ENCODE assay signal across 20 cellular contexts in genomic region chr18:76557026-76557575, GRCh38.
"Had no signal": no experiment of that assay in that cellular context is flagged by ENCODE, and none has a peak within 500 bp of the region (broad histone marks: within the 10 kb centered on the region; RNA-seq: fewer than 3 reads in every experiment).

No MANE protein-coding gene starts in this region.

- H3K27me3 ChIP-seq: heart left ventricle, neutrophil, right atrium auricular region had no signal

- H3K4me3 ChIP-seq: heart left ventricle, left ventricle myocardium inferior, right atrium auricular region, skin epidermis, tibial artery had no signal

- H3K9me3 Mint-ChIP-seq: activated naive CD4-positive, alpha-beta T cell treated with anti-CD3 and anti-CD28 coated beads, Interleukin-2, amount 10 ng/mL, durations not matched to agents 7 days and 5 days; activated T-helper 2 cell treated with anti-CD3 and anti-CD28 coated beads, Interferon-gamma antibody, Interleukin-2, Interleukin-4, amounts not matched to agents 10 μg/mL and 5 μg/mL and 100 μg/mL, durations not matched to agents 14 hours and 24 hours and 36 hours; immature natural killer cell; natural killer cell had no signal

- H3K4me3 Mint-ChIP-seq: activated naive CD4-positive, alpha-beta T cell treated with anti-CD3 and anti-CD28 coated beads, Interleukin-2, amount 10 ng/mL, durations not matched to agents 7 days and 5 days; immature natural killer cell; natural killer cell had no signal

- H3K4me1 ChIP-seq: left ventricle myocardium inferior, right atrium auricular region, tibial artery had no signal

- H3K9me3 ChIP-seq: heart left ventricle, left ventricle myocardium inferior, neutrophil, right atrium auricular region, tibial artery had no signal

- H3K27ac ChIP-seq: heart left ventricle, left ventricle myocardium inferior, neutrophil, right atrium auricular region, skin epidermis, tibial artery had no signal

- H3K36me3 ChIP-seq: heart left ventricle, left ventricle myocardium inferior, neutrophil, right atrium auricular region, tibial artery had no signal

- ATAC-seq: activated CD4-positive, CD25-positive, alpha-beta regulatory T cell treated with anti-CD3 and anti-CD28 coated beads, Interleukin-2, amount 50 U/mL, for 24 hours; esophagus mucosa; heart left ventricle; natural killer cell had no signal

- H3K36me3 Mint-ChIP-seq: activated naive CD4-positive, alpha-beta T cell treated with anti-CD3 and anti-CD28 coated beads, Interleukin-2, amount 10 ng/mL, durations not matched to agents 7 days and 5 days; immature natural killer cell; natural killer cell had no signal

- H3K4me1 Mint-ChIP-seq: activated naive CD4-positive, alpha-beta T cell treated with anti-CD3 and anti-CD28 coated beads, Interleukin-2, amount 10 ng/mL, durations not matched to agents 7 days and 5 days; immature natural killer cell; natural killer cell had no signal

- H3K27ac Mint-ChIP-seq: activated naive CD4-positive, alpha-beta T cell treated with anti-CD3 and anti-CD28 coated beads, Interleukin-2, amount 10 ng/mL, durations not matched to agents 7 days and 5 days; activated T-helper 2 cell treated with anti-CD3 and anti-CD28 coated beads, Interferon-gamma antibody, Interleukin-2, Interleukin-4, amounts not matched to agents 10 μg/mL and 5 μg/mL and 100 μg/mL, durations not matched to agents 14 hours and 24 hours and 36 hours; immature natural killer cell; natural killer cell had no signal

- FAIRE-seq: colon, urothelium cell line had no signal

- DNase-seq: activated naive CD4-positive, alpha-beta T cell treated with anti-CD3 and anti-CD28 coated beads, Interleukin-2, amount 10 ng/mL, durations not matched to agents 7 days and 5 days; foreskin melanocyte; immature natural killer cell; left ventricle myocardium inferior; mesendoderm; natural killer cell; posterior cingulate gyrus; stimulated activated CD4-positive, alpha-beta T cell treated with anti-CD3 and anti-CD28 coated beads, Interleukin-15, amount 100 ng/mL, for 24 hours; stimulated activated CD4-positive, alpha-beta T cell treated with anti-CD3 and anti-CD28 coated beads, Interleukin-4, amount 100 ng/mL, for 1 hour; stimulated activated naive CD4-positive, alpha-beta T cell; tibial artery had no signal
